Comparison of ENCODE assay signal across 9 cellular contexts in genomic region chr3:53073553-53074365, GRCh38. TPM values are rescaled to one million over a fixed set of nuclear protein-coding genes. Genes with fewer than 3 reads are reported as not detected.
DNase-seq lines count a peak whose midpoint lies in the region; ATAC-seq and TF ChIP-seq lines count a peak whose summit lies in the region.
"Had no signal": no experiment of that assay in that cellular context is flagged by ENCODE, and none has a peak within 500 bp of the region (broad histone marks: within the 10 kb centered on the region; RNA-seq: fewer than 3 reads in every experiment).

No MANE protein-coding gene starts in this region.

- intact Hi-C loops in OCI-LY7 (cut with micrococcal nuclease; ENCODE audit: unreplicated experiment): loop anchor here (2.0 to 5.0 kb wide), 2 partner anchors 167 to 331 kb away; no protein-coding TSS in a partner anchor

- H3K4me1 ChIP-seq in DOHH2 (ENCODE audit: control insufficient read depth, low read length) (peaks cover 18% of the 10 kb centered on the region), OCI-LY7 (ENCODE audit: insufficient read depth, low read length, poor library complexity, severe bottlenecking) (peaks cover 14% of the 10 kb centered on the region), parathyroid adenoma (peaks cover 11% of the 10 kb centered on the region)

- H3K27me3 ChIP-seq in DOHH2 (ENCODE audit: control insufficient read depth, low read length) (no peaks in the 10 kb centered on the region), parathyroid adenoma (ENCODE audit: control insufficient read depth, insufficient read depth, low read length) (no peaks in the 10 kb centered on the region)
- H3K27me3 ChIP-seq: MG63 had no signal

- H3K4me2 ChIP-seq in DOHH2 (ENCODE audit: low read length) (peak overlapping the region; percentile 87), OCI-LY7 (ENCODE audit: low read length) (peak overlapping the region; percentile 99), parathyroid adenoma (ENCODE audit: low read length) (peak overlapping the region; percentile 85)

- H3K9ac ChIP-seq in parathyroid adenoma: no peak overlapping the region

- H3K79me2 ChIP-seq in DOHH2 (ENCODE audit: control insufficient read depth, low read length): no peaks in the 10 kb centered on the region
- H3K79me2 ChIP-seq in OCI-LY7 (ENCODE audit: insufficient read depth, low read depth, low read length): no peaks in the 10 kb centered on the region
- no peaks in the 10 kb centered on the region for H3K79me2 ChIP-seq in parathyroid adenoma

- POLR2A ChIA-PET in OCI-LY7 (lab: Charles Lee): interaction anchor here (0.5 to 1.0 kb wide), 2 partner anchors 237 to 307 kb away, joined by 3 to 5 read pairs; no protein-coding TSS in a partner anchor
- POLR2A ChIA-PET in HEK293T (lab: Yijun Ruan, JAX): no interaction called here

- H3F3A ChIP-seq in DOHH2 (ENCODE audit: control insufficient read depth, insufficient read depth): no peaks in the 10 kb centered on the region

- ATAC-seq in esophagus mucosa (peak; percentile 2), HG03442 (IDR thresholded peaks at IDR 0.05; ENCODE audit: unreplicated experiment) (no peak)

- CTCF ChIA-PET in OCI-LY7 (lab: Charles Lee; ENCODE audit: unreplicated experiment): no interaction called here
- CTCF ChIA-PET in HEK293T (lab: Yijun Ruan, JAX): no interaction called here

- H3K36me3 ChIP-seq in DOHH2 (ENCODE audit: control insufficient read depth, low read length) (no peaks in the 10 kb centered on the region), OCI-LY7 (ENCODE audit: insufficient read depth, low read length) (no peaks in the 10 kb centered on the region), parathyroid adenoma (ENCODE audit: control insufficient read depth, insufficient read depth, low read length) (no peaks in the 10 kb centered on the region)
- H3K36me3 ChIP-seq: MG63 had no signal

- H3K9me2 ChIP-seq in DOHH2 (replicated peaks; ENCODE audit: control insufficient read depth, low read length) (no peaks in the 10 kb centered on the region), OCI-LY7 (ENCODE audit: insufficient read depth, low read length) (no peaks in the 10 kb centered on the region)

- TF ChIP-seq CTCF in DOHH2 (IDR thresholded peaks at IDR 0.05; ENCODE audit: low read depth, low read length, poor library complexity, severe bottlenecking): no peak
- TF ChIP-seq CTCF in OCI-LY7 (conservative IDR thresholded peaks at IDR 0.05; ENCODE audit: low read length): no peak
- TF ChIP-seq CTCF in parathyroid adenoma (IDR thresholded peaks at IDR 0.05): no peak
- TF ChIP-seq CTCF in foreskin fibroblast (IDR thresholded peaks at IDR 0.05; ENCODE audit: low read depth, low read length): no peak

- H2AFZ ChIP-seq in OCI-LY7 (ENCODE audit: low read length) (peak overlapping the region; percentile 99), parathyroid adenoma (peak overlapping the region; percentile 100)

- H3K9me3 ChIP-seq in DOHH2 (ENCODE audit: control insufficient read depth, insufficient read depth, low read length) (no peaks in the 10 kb centered on the region), OCI-LY7 (ENCODE audit: low read length) (no peaks in the 10 kb centered on the region), parathyroid adenoma (ENCODE audit: control insufficient read depth, low read length) (no peaks in the 10 kb centered on the region)
- H3K9me3 ChIP-seq: MG63 had no signal

- DNase-seq in OCI-LY7 (ENCODE audit: low spot score) (no peak), foreskin fibroblast (no peak), HEK293T (ENCODE audit: extremely low spot score) (no peak)
- no peak for DNase-seq in stimulated activated CD4-positive, alpha-beta T cell treated with anti-CD3 and anti-CD28 coated beads, Interleukin-2, amount 100 ng/mL, for 24 hours

- BruUV-seq in OCI-LY7 (replicated peaks; lab: Mats Ljungman, UMichigan): no TSS peak

- peak overlapping the region; percentile 79 for H3K4me3 ChIP-seq in DOHH2 (ENCODE audit: low read length)
- peak overlapping the region; percentile 69 for H3K4me3 ChIP-seq in OCI-LY7 (ENCODE audit: low read depth, low read length, poor library complexity, severe bottlenecking)
- H3K4me3 ChIP-seq in parathyroid adenoma (ENCODE audit: low read depth, low read length): no peak overlapping the region
- H3K4me3 ChIP-seq in foreskin fibroblast (ENCODE audit: low read depth in 1 of 2, low read length in 2 of 2): peak overlapping the region in 1 of 2 donors; percentile 43

- H4K20me1 ChIP-seq in DOHH2 (ENCODE audit: control insufficient read depth, insufficient read depth, low read depth, low read length): no peaks in the 10 kb centered on the region
- H4K20me1 ChIP-seq in OCI-LY7 (ENCODE audit: insufficient read depth, low read length): no peaks in the 10 kb centered on the region

- no peak overlapping the region for H3K27ac ChIP-seq in DOHH2 (ENCODE audit: low read depth, low read length)
- H3K27ac ChIP-seq in OCI-LY7 (ENCODE audit: low read depth, low read length, poor library complexity, severe bottlenecking): no peak overlapping the region
- peak overlapping the region; percentile 33 for H3K27ac ChIP-seq in parathyroid adenoma

TF ChIP-seq in HEK293T, 16 proteins besides CTCF, POLR2A, EP300 and RAD21:
- TF ChIP-seq FOXM1 (IDR thresholded peaks at IDR 0.05; ENCODE audit: borderline replicate concordance): no peak
- no peak for TF ChIP-seq SUZ12 (IDR thresholded peaks at IDR 0.05)
- TF ChIP-seq FOXK2 (IDR thresholded peaks at IDR 0.05): no peak
- no peak for TF ChIP-seq CTBP1 (IDR thresholded peaks at IDR 0.05; ENCODE audit: borderline replicate concordance)
- no peak for TF ChIP-seq NFRKB (IDR thresholded peaks at IDR 0.05)
- TF ChIP-seq HDGF (IDR thresholded peaks at IDR 0.05; ENCODE audit: borderline replicate concordance): no peak
- no peak for TF ChIP-seq LEF1 (IDR thresholded peaks at IDR 0.05; ENCODE audit: borderline replicate concordance)
- TF ChIP-seq PKNOX1 (IDR thresholded peaks at IDR 0.05): no peak
- TF ChIP-seq SP1 (IDR thresholded peaks at IDR 0.05): no peak
- TF ChIP-seq L3MBTL2 (conservative IDR thresholded peaks at IDR 0.05): no peak
- TF ChIP-seq TARDBP (IDR thresholded peaks at IDR 0.05): no peak
- TF ChIP-seq FOXA1 (IDR thresholded peaks at IDR 0.05): no peak
- TF ChIP-seq BHLHE40 (IDR thresholded peaks at IDR 0.05; ENCODE audit: borderline replicate concordance): no peak

RNA-seq across cellular contexts. Expression of gene SFMBT1, which starts 27.9 kb away (rescaled TPM):
- 8.0 and 18.1 TPM in 2 replicates for total RNA-seq in OCI-LY7 (2014; rRNA removed; shearing (Covaris generic))
- total RNA-seq in OCI-LY7 (2022): 12.9 and 15.5 TPM in 2 replicates
- 5.8 TPM for total RNA-seq in esophagus mucosa

RNA-seq across cellular contexts. Expression of gene RFT1, which starts 56.5 kb away (rescaled TPM):
- 9.9 and 15.8 TPM in 2 replicates for total RNA-seq in OCI-LY7 (2014; rRNA removed; shearing (Covaris generic))
- total RNA-seq in OCI-LY7 (2022) (34.7 and 34.8 TPM in 2 replicates), esophagus mucosa (15.8 TPM)
